In genomic region chr11:100957499-100957898, GRCh38 we compare ENCODE assay signal across 29 cellular contexts.
"Had no signal": no experiment of that assay in that cellular context is flagged by ENCODE, and none has a peak within 500 bp of the region (broad histone marks: within the 10 kb centered on the region; RNA-seq: fewer than 3 reads in every experiment).

No MANE protein-coding gene starts in this region.

- H3K27me3 Mint-ChIP-seq: stimulated activated memory B cell treated with anti-CD40 and anti-IgM and Interleukin-4, amounts not matched to agents 10 μg/mL and 1 μg/mL and 100 μg/mL, for 72 hours; stimulated activated naive B cell treated with anti-CD40 and anti-IgM and Interleukin-4, amounts not matched to agents 10 μg/mL and 1 μg/mL and 100 μg/mL, for 72 hours; stimulated activated naive CD8-positive, alpha-beta T cell treated with anti-CD3 and anti-CD28 coated beads, Interleukin-15, amount 100 ng/mL, for 72 hours; stimulated activated naive CD8-positive, alpha-beta T cell treated with anti-CD3 and anti-CD28 coated beads, Interleukin-15, Interleukin-2, amounts not matched to agents 100 ng/mL and 50 ng/mL, for 24 hours; type B pancreatic cell had no signal

- DNase-seq: stimulated activated CD4-positive, alpha-beta T cell treated with anti-CD3 and anti-CD28 coated beads, Interleukin-2, amount 100 ng/mL, for 48 hours; stimulated activated CD4-positive, alpha-beta T cell treated with anti-CD3 and anti-CD28 coated beads, Interleukin-4, amount 100 ng/mL, for 1 hour; stimulated activated CD4-positive, alpha-beta T cell treated with anti-CD3 and anti-CD28 coated beads, Interleukin-4, amount 100 ng/mL, for 24 hours; stimulated activated CD4-positive, alpha-beta T cell treated with anti-CD3 and anti-CD28 coated beads, Interleukin-4, amount 100 ng/mL, for 4 hours; stimulated activated CD8-positive, alpha-beta memory T cell treated with anti-CD3 and anti-CD28 coated beads, Interleukin-4, amount 100 ng/mL, for 48 hours; stimulated activated naive B cell treated with anti-CD40 and anti-IgM and Interleukin-4, amounts not matched to agents 10 μg/mL and 1 μg/mL and 100 μg/mL, for 72 hours; stimulated activated naive CD4-positive, alpha-beta T cell; stimulated activated naive CD4-positive, alpha-beta T cell treated with Interleukin-2 at 50 U/mL for 16 hours; stimulated activated naive CD8-positive, alpha-beta T cell treated with anti-CD3 and anti-CD28 coated beads, Interleukin-15, amount 100 ng/mL, for 72 hours; stimulated activated naive CD8-positive, alpha-beta T cell treated with anti-CD3 and anti-CD28 coated beads, Interleukin-15, Interleukin-2, amounts not matched to agents 100 U/mL and 50 U/mL, for 24 hours; stomach; substantia nigra; testis; thyroid gland; tibial artery; transverse colon; trophoblast cell; upper lobe of left lung; upper lobe of right lung; uterus had no signal

- H3K27me3 ChIP-seq: stomach, suprapubic skin, testis, thyroid gland, tibial artery, tibial nerve, transverse colon, upper lobe of left lung, upper lobe of right lung, uterus, vagina had no signal

- H3K27ac ChIP-seq: stomach, suprapubic skin, testis, thoracic aorta, thyroid gland, tibial artery, tibial nerve, transverse colon, upper lobe of left lung, upper lobe of right lung, uterus, vagina had no signal

- H3K4me3 Mint-ChIP-seq: stimulated activated effector memory CD8-positive, alpha-beta T cell treated with anti-CD3 and anti-CD28 coated beads, Interleukin-12 subunit alpha, Interleukin-12 subunit beta, amount 100 ng/mL, for 72 hours; stimulated activated memory B cell treated with anti-CD40 and anti-IgM and Interleukin-4, amounts not matched to agents 10 μg/mL and 1 μg/mL and 100 μg/mL, for 72 hours; stimulated activated naive B cell treated with anti-CD40 and anti-IgM and Interleukin-4, amounts not matched to agents 10 μg/mL and 1 μg/mL and 100 μg/mL, for 72 hours; stimulated activated naive CD8-positive, alpha-beta T cell treated with anti-CD3 and anti-CD28 coated beads, Interleukin-15, amount 100 ng/mL, for 72 hours; stimulated activated naive CD8-positive, alpha-beta T cell treated with anti-CD3 and anti-CD28 coated beads, Interleukin-15, Interleukin-2, amounts not matched to agents 100 ng/mL and 50 ng/mL, for 24 hours; type B pancreatic cell had no signal

- H3K36me3 Mint-ChIP-seq: stimulated activated effector memory CD8-positive, alpha-beta T cell treated with anti-CD3 and anti-CD28 coated beads, Interleukin-12 subunit alpha, Interleukin-12 subunit beta, amount 100 ng/mL, for 72 hours had no signal

- H3K4me3 ChIP-seq: stomach, suprapubic skin, testis, thoracic aorta, thyroid gland, tibial artery, tibial nerve, transverse colon, upper lobe of left lung, upper lobe of right lung, uterus, vagina had no signal

- H3K36me3 ChIP-seq: thoracic aorta, upper lobe of right lung, uterus, vagina had no signal

- FAIRE-seq: urothelium cell line had no signal

- H3K27ac Mint-ChIP-seq: stimulated activated effector memory CD8-positive, alpha-beta T cell treated with anti-CD3 and anti-CD28 coated beads, Interleukin-12 subunit alpha, Interleukin-12 subunit beta, amount 100 ng/mL, for 72 hours; stimulated activated memory B cell treated with anti-CD40 and anti-IgM and Interleukin-4, amounts not matched to agents 10 μg/mL and 1 μg/mL and 100 μg/mL, for 72 hours; stimulated activated naive B cell treated with anti-CD40 and anti-IgM and Interleukin-4, amounts not matched to agents 10 μg/mL and 1 μg/mL and 100 μg/mL, for 72 hours; stimulated activated naive CD8-positive, alpha-beta T cell treated with anti-CD3 and anti-CD28 coated beads, Interleukin-15, amount 100 ng/mL, for 72 hours; stimulated activated naive CD8-positive, alpha-beta T cell treated with anti-CD3 and anti-CD28 coated beads, Interleukin-15, Interleukin-2, amounts not matched to agents 100 ng/mL and 50 ng/mL, for 24 hours; type B pancreatic cell had no signal

- H3K4me1 ChIP-seq: stomach, suprapubic skin, testis, thyroid gland, transverse colon, upper lobe of left lung, upper lobe of right lung, uterus, vagina had no signal

- ATAC-seq: stimulated activated effector memory CD8-positive, alpha-beta T cell treated with anti-CD3 and anti-CD28 coated beads, Interleukin-12 subunit alpha, Interleukin-12 subunit beta, amount 100 ng/mL, for 72 hours; stimulated activated memory B cell treated with anti-CD40 and anti-IgM and Interleukin-4, amounts not matched to agents 10 μg/mL and 1 μg/mL and 100 μg/mL, for 72 hours; stimulated activated naive B cell treated with anti-CD40 and anti-IgM and Interleukin-4, amounts not matched to agents 10 μg/mL and 1 μg/mL and 100 μg/mL, for 72 hours; stimulated activated naive CD8-positive, alpha-beta T cell treated with anti-CD3 and anti-CD28 coated beads, Interleukin-15, amount 100 ng/mL, for 72 hours; stimulated activated naive CD8-positive, alpha-beta T cell treated with anti-CD3 and anti-CD28 coated beads, Interleukin-15, Interleukin-2, amounts not matched to agents 100 U/mL and 50 U/mL, for 24 hours; upper lobe of right lung had no signal

- H3K9me3 Mint-ChIP-seq: stimulated activated memory B cell treated with anti-CD40 and anti-IgM and Interleukin-4, amounts not matched to agents 10 μg/mL and 1 μg/mL and 100 μg/mL, for 72 hours; stimulated activated naive B cell treated with anti-CD40 and anti-IgM and Interleukin-4, amounts not matched to agents 10 μg/mL and 1 μg/mL and 100 μg/mL, for 72 hours; stimulated activated naive CD8-positive, alpha-beta T cell treated with anti-CD3 and anti-CD28 coated beads, Interleukin-15, amount 100 ng/mL, for 72 hours; stimulated activated naive CD8-positive, alpha-beta T cell treated with anti-CD3 and anti-CD28 coated beads, Interleukin-15, Interleukin-2, amounts not matched to agents 100 ng/mL and 50 ng/mL, for 24 hours; type B pancreatic cell had no signal

- H3K4me1 Mint-ChIP-seq: stimulated activated effector memory CD8-positive, alpha-beta T cell treated with anti-CD3 and anti-CD28 coated beads, Interleukin-12 subunit alpha, Interleukin-12 subunit beta, amount 100 ng/mL, for 72 hours; stimulated activated memory B cell treated with anti-CD40 and anti-IgM and Interleukin-4, amounts not matched to agents 10 μg/mL and 1 μg/mL and 100 μg/mL, for 72 hours; stimulated activated naive B cell treated with anti-CD40 and anti-IgM and Interleukin-4, amounts not matched to agents 10 μg/mL and 1 μg/mL and 100 μg/mL, for 72 hours; stimulated activated naive CD8-positive, alpha-beta T cell treated with anti-CD3 and anti-CD28 coated beads, Interleukin-15, amount 100 ng/mL, for 72 hours had no signal

- H3K9me3 ChIP-seq: stomach, suprapubic skin, testis, thoracic aorta, thyroid gland, tibial artery, tibial nerve, transverse colon, upper lobe of left lung, upper lobe of right lung, uterus, vagina had no signal
